In the genomic region with DNA sequence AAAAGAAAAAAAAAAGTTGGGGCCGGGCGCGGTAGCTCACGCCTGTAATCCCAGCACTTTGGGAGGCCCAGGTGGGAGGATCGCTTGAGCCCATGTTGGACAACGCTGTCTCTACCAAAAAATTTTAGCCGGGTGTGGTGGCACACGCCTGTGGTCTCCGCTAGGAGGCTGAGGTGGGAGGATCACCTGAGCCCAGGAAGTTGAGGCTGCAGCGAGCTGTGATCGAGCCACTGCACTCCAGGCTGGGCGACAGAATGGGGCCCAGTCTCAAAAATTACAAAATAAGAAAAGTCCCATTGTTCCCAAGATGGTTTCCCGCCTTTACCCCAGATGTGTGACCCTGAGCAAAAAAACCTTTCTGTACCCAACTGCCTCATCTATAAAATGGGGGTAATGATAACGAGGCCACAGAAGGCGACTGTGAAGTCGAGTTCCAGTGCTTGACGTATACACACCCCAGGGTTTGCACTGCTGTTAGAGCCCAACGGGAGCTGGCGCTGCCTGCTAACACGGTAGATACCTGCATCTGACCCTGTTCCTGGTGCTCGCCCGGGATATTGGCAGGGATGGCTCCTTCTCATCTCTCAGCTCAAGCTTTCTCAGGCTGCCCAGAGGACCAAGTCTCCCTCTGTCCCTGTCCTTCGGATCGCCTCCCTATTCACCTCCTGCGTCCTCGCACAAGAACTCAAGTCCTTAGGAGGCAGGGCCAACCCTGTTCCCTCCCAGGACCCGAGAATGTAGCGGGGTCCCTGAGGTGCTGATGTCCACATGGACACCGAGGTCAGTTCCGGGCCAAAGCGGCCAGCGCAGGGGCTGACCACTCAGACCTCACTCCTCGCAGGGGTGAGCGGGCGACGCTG, we compare ENCODE assay signal across 8 cellular contexts. TPM values are rescaled to one million over a fixed set of nuclear protein-coding genes. Genes with fewer than 3 reads are reported as not detected.
DNase-seq lines count a peak whose midpoint lies in the region; FAIRE-seq and TF ChIP-seq lines count a peak whose summit lies in the region.

No MANE protein-coding gene starts in this region.

- peak overlapping the region; percentile 99 for H2AFZ ChIP-seq in keratinocyte (ENCODE audit: control insufficient read depth, low read length)

- H3K79me2 ChIP-seq in keratinocyte (ENCODE audit: control insufficient read depth, insufficient read depth, low read length): peaks cover 39% of the 10 kb centered on the region

- H3K4me2 ChIP-seq in keratinocyte (ENCODE audit: control insufficient read depth, extremely low read depth, insufficient read depth, low read depth, low read length): peak overlapping the region; percentile 99

- H3K36me3 ChIP-seq in ES-I3 (ENCODE audit: insufficient read depth, low read length): peaks cover 21% of the 10 kb centered on the region
- peaks cover 22 to 28% of the 10 kb centered on the region in 2 experiments for H3K36me3 ChIP-seq in keratinocyte (ENCODE audit: control insufficient read depth in 2 of 2, extremely low read depth in 1 of 2, insufficient read depth in 2 of 2, low read length in 2 of 2)
- peaks cover 20 to 23% of the 10 kb centered on the region in 2 donors for H3K36me3 ChIP-seq in stomach smooth muscle (ENCODE audit: control insufficient read depth in 2 of 2, insufficient read depth in 2 of 2, low read length in 2 of 2)

- H3K9me3 ChIP-seq in ES-I3 (ENCODE audit: control insufficient read depth, insufficient read depth, low read length): no peaks in the 10 kb centered on the region
- H3K9me3 ChIP-seq in keratinocyte (ENCODE audit: control insufficient read depth, low read depth, low read length): no peaks in the 10 kb centered on the region
- no peaks in the 10 kb centered on the region for H3K9me3 ChIP-seq in stomach smooth muscle (ENCODE audit: control insufficient read depth in 2 of 2, low read length in 2 of 2)

- H3K27ac ChIP-seq in adipose tissue (ENCODE audit: low read depth, low read length) (peak overlapping the region; percentile 97), keratinocyte (ENCODE audit: control insufficient read depth, insufficient read depth, low read length) (peak overlapping the region; percentile 95), stomach smooth muscle (ENCODE audit: low read length) (peak overlapping the region; percentile 97)

- FAIRE-seq in keratinocyte (lab: Jason Lieb, UNC): no peak

- no peak for TF ChIP-seq CTCF in keratinocyte (optimal IDR thresholded peaks at IDR 0.05 in 1 of 3, IDR thresholded peaks at IDR 0.05 in 1 of 3, conservative IDR thresholded peaks at IDR 0.05 in 1 of 3; ENCODE audit: extremely low read depth in 1 of 3, insufficient read depth in 2 of 3, low read length in 3 of 3)

- H3K4me1 ChIP-seq in ES-I3 (ENCODE audit: insufficient read depth, low read length): no peaks in the 10 kb centered on the region; the same call in 1 of the 2 replicates
- H3K4me1 ChIP-seq in keratinocyte (ENCODE audit: control insufficient read depth, extremely low read depth, insufficient read depth, low read length): peaks cover 33% of the 10 kb centered on the region
- H3K4me1 ChIP-seq in stomach smooth muscle (ENCODE audit: control insufficient read depth, insufficient read depth, low read length): peaks cover 42% of the 10 kb centered on the region

- H4K20me1 ChIP-seq in keratinocyte (ENCODE audit: control insufficient read depth, extremely low read depth, insufficient read depth, low read length): peaks cover 19% of the 10 kb centered on the region

- H3K9ac ChIP-seq in ES-I3 (ENCODE audit: low read depth, low read length) (peak overlapping the region; percentile 85), keratinocyte (ENCODE audit: control insufficient read depth, extremely low read depth, insufficient read depth, low read length) (peak overlapping the region; percentile 96), stomach smooth muscle (ENCODE audit: low read length in 2 of 2) (peak overlapping the region; percentile 98 to 99)

- no peaks in the 10 kb centered on the region for H3K9me1 ChIP-seq in keratinocyte (ENCODE audit: control insufficient read depth, extremely low read depth, insufficient read depth, low read length)

- 30 to 32% (median 31%) methylated on average over 36 of the region's 36 CpGs for WGBS in adipose tissue, 3 donors

- dilution Hi-C loops in keratinocyte (cut with MboI; ENCODE audit: extremely low pct_ligation_motif_present, low sequenced_read_pairs): no loop called here

- peak; percentile 87 for DNase-seq in HuH-7.5 (ENCODE audit: low spot score)
- DNase-seq in keratinocyte (ENCODE audit: low read depth, low spot score): no peak
- DNase-seq in ecto neural progenitor cell (ENCODE audit: low spot score): no peak
- DNase-seq in NCI-H2171 (lab: John Stamatoyannopoulos, UW): no peak
- no peak for DNase-seq in dermis blood vessel endothelial cell

- H3K27me3 ChIP-seq in keratinocyte (ENCODE audit: control insufficient read depth, extremely low read depth, insufficient read depth, low read length): no peaks in the 10 kb centered on the region
- no peaks in the 10 kb centered on the region for H3K27me3 ChIP-seq in stomach smooth muscle (ENCODE audit: control insufficient read depth in 1 of 2, insufficient read depth in 2 of 2, low read length in 2 of 2)

- H3K4me3 ChIP-seq in keratinocyte (ENCODE audit: control insufficient read depth in 2 of 3, extremely low read depth in 1 of 3, insufficient read depth in 2 of 3, low read depth in 1 of 3, low read length in 3 of 3) (peak overlapping the region; percentile 81 to 98 (median 98)), stomach smooth muscle (ENCODE audit: low read length in 2 of 2) (peak overlapping the region; percentile 93 to 94)

RNA-seq across cellular contexts. Expression of a gene that starts 1.1 kb away (rescaled TPM):
- polyA plus RNA-seq in adipose tissue (1,000 to 10,000 TPM; 1,158 to 3,822 (median 2,898) TPM), keratinocyte (632 to 1,901 TPM (median 797 TPM) in 3 replicates)
- 1,669 TPM for polyA plus RNA-seq in keratinocyte (2011; ENCODE audit: low read depth)
- 900 and 1,809 TPM in 2 replicates for polyA plus RNA-seq in keratinocyte (2011; cell fraction: cytosol; rRNA removed)
- polyA plus RNA-seq in keratinocyte (2011; cell fraction: nucleus; rRNA removed): 325 and 365 TPM in 2 replicates
- polyA plus RNA-seq in keratinocyte (2012; ENCODE audit: low replicate concordance): 1,716 and 2,327 TPM in 2 replicates
- polyA minus RNA-seq in keratinocyte: 250 to 697 TPM (median 466 TPM) in 3 replicates
- 1,353 TPM for polyA minus RNA-seq in keratinocyte (2011; cell fraction: cytosol; rRNA and poly(A)+ RNA removed)
- polyA minus RNA-seq in keratinocyte (2011; cell fraction: nucleus; rRNA and poly(A)+ RNA removed): 148 and 153 TPM in 2 replicates
- 199 and 232 TPM in 2 replicates for total RNA-seq in dermis blood vessel endothelial cell

RNA-seq across cellular contexts. Expression of a gene that starts 3.6 kb away (rescaled TPM):
- polyA plus RNA-seq in adipose tissue: 10 to 100 TPM in 2 of 3 donors, 1 to 10 TPM in 1; 9.2 to 16.5 (median 12.4) TPM
- 2.5 to 6.4 TPM (median 2.9 TPM) in 3 replicates for polyA plus RNA-seq in keratinocyte
- polyA plus RNA-seq in keratinocyte (2011; ENCODE audit: low read depth): 2.8 TPM
- polyA plus RNA-seq in keratinocyte (2011; cell fraction: cytosol; rRNA removed): 1.0 and 2.2 TPM in 2 replicates
- 13.3 and 21.1 TPM in 2 replicates for polyA plus RNA-seq in keratinocyte (2011; cell fraction: nucleus; rRNA removed)
- polyA plus RNA-seq in keratinocyte (2012; ENCODE audit: low replicate concordance): 4.7 and 6.5 TPM in 2 replicates
- 2.0 to 6.9 TPM (median 2.5 TPM) in 3 replicates for polyA minus RNA-seq in keratinocyte
- polyA minus RNA-seq in keratinocyte (2011; cell fraction: cytosol; rRNA and poly(A)+ RNA removed): 5.9 TPM
- polyA minus RNA-seq in keratinocyte (2011; cell fraction: nucleus; rRNA and poly(A)+ RNA removed): 7.3 and 11.3 TPM in 2 replicates
- total RNA-seq in dermis blood vessel endothelial cell: 7.8 and 12.1 TPM in 2 replicates

RNA-seq across cellular contexts. Expression of a gene that starts 10.1 kb away (rescaled TPM):
- polyA plus RNA-seq in adipose tissue: 1,000 to 10,000 TPM in 1 of 3 donors, 100 to 1,000 TPM in 2; 309 to 2,521 (median 389) TPM
- 5.3 to 14.3 TPM (median 10.2 TPM) in 3 replicates for polyA plus RNA-seq in keratinocyte
- 7.8 TPM for polyA plus RNA-seq in keratinocyte (2011; ENCODE audit: low read depth)
- 7.5 and 14.2 TPM in 2 replicates for polyA plus RNA-seq in keratinocyte (2011; cell fraction: cytosol; rRNA removed)
- polyA plus RNA-seq in keratinocyte (2011; cell fraction: nucleus; rRNA removed): 62.4 and 82.8 TPM in 2 replicates
- polyA plus RNA-seq in keratinocyte (2012; ENCODE audit: low replicate concordance): 23.7 and 65.0 TPM in 2 replicates
- polyA minus RNA-seq in keratinocyte: 14.7 to 28.3 TPM (median 22.9 TPM) in 3 replicates
- polyA minus RNA-seq in keratinocyte (2011; cell fraction: cytosol; rRNA and poly(A)+ RNA removed): 16.7 TPM
- polyA minus RNA-seq in keratinocyte (2011; cell fraction: nucleus; rRNA and poly(A)+ RNA removed): 29.9 and 33.8 TPM in 2 replicates
- 41.4 and 76.9 TPM in 2 replicates for total RNA-seq in dermis blood vessel endothelial cell

RNA-seq across cellular contexts. Expression of a gene that starts 10.6 kb away (rescaled TPM):
- polyA plus RNA-seq in adipose tissue (10 to 100 TPM; 11.1 to 53.6 (median 40.1) TPM), keratinocyte (8.4 to 21.2 TPM (median 13.5 TPM) in 3 replicates)
- polyA plus RNA-seq in keratinocyte (2011; ENCODE audit: low read depth): 4.1 TPM
- polyA plus RNA-seq in keratinocyte (2011; cell fraction: cytosol; rRNA removed): 12.1 and 24.3 TPM in 2 replicates
- 27.1 and 28.4 TPM in 2 replicates for polyA plus RNA-seq in keratinocyte (2011; cell fraction: nucleus; rRNA removed)
- 9.7 and 19.7 TPM in 2 replicates for polyA plus RNA-seq in keratinocyte (2012; ENCODE audit: low replicate concordance)
- 9.0 to 51.7 TPM (median 10.8 TPM) in 3 replicates for polyA minus RNA-seq in keratinocyte
- polyA minus RNA-seq in keratinocyte (2011; cell fraction: cytosol; rRNA and poly(A)+ RNA removed): 24.4 TPM
- 14.7 and 24.3 TPM in 2 replicates for polyA minus RNA-seq in keratinocyte (2011; cell fraction: nucleus; rRNA and poly(A)+ RNA removed)
- 7.1 and 13.6 TPM in 2 replicates for total RNA-seq in dermis blood vessel endothelial cell

RNA-seq across cellular contexts. Expression of a gene that starts 18.8 kb away (rescaled TPM):
- polyA plus RNA-seq in adipose tissue (under 1 TPM in 2 of 3 donors, not detected in 1; 0.04 to 0.09 TPM), keratinocyte (not detected in 3 replicates)
- polyA plus RNA-seq in keratinocyte (2011; ENCODE audit: low read depth): not detected
- not detected in 2 replicates for polyA plus RNA-seq in keratinocyte (2011; cell fraction: cytosol; rRNA removed)
- not detected in 2 replicates for polyA plus RNA-seq in keratinocyte (2011; cell fraction: nucleus; rRNA removed)
- polyA plus RNA-seq in keratinocyte (2012; ENCODE audit: low replicate concordance): 0.10 TPM in 1 of 2 replicates, not detected in the other
- polyA minus RNA-seq in keratinocyte: not detected in 3 replicates
- polyA minus RNA-seq in keratinocyte (2011; cell fraction: cytosol; rRNA and poly(A)+ RNA removed): not detected
- not detected in 2 replicates for polyA minus RNA-seq in keratinocyte (2011; cell fraction: nucleus; rRNA and poly(A)+ RNA removed)
- total RNA-seq in dermis blood vessel endothelial cell: 0.14 and 0.17 TPM in 2 replicates
